1 cellular context compared by ENCODE assay signal in the genomic region with DNA sequence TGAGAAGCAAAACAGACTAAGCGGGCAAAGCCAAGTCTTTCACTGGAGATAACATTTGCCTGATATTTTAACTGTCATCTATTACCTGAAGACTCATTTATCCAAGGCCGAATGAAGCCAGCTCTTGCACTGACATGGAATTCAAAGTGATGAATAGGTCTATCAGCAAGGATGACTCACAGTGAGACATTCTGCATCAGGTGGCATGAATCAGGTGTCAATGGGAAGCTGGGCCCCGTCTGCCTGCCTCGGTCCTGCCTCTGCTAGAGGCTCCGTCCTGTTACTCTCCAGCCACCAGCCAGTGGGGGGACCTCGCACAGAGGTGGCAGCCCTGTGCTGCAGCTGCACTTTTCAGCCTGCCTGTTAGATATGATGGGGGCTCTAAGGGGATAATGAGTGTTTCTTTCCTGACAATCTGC.
TF ChIP-seq lines count a peak whose summit lies in the region.

No MANE protein-coding gene starts in this region.

TF ChIP-seq in HEK293, 187 proteins besides CTCF, POLR2A, EP300 and RAD21 (continued from another document):
- TF ChIP-seq, protein P1, sequence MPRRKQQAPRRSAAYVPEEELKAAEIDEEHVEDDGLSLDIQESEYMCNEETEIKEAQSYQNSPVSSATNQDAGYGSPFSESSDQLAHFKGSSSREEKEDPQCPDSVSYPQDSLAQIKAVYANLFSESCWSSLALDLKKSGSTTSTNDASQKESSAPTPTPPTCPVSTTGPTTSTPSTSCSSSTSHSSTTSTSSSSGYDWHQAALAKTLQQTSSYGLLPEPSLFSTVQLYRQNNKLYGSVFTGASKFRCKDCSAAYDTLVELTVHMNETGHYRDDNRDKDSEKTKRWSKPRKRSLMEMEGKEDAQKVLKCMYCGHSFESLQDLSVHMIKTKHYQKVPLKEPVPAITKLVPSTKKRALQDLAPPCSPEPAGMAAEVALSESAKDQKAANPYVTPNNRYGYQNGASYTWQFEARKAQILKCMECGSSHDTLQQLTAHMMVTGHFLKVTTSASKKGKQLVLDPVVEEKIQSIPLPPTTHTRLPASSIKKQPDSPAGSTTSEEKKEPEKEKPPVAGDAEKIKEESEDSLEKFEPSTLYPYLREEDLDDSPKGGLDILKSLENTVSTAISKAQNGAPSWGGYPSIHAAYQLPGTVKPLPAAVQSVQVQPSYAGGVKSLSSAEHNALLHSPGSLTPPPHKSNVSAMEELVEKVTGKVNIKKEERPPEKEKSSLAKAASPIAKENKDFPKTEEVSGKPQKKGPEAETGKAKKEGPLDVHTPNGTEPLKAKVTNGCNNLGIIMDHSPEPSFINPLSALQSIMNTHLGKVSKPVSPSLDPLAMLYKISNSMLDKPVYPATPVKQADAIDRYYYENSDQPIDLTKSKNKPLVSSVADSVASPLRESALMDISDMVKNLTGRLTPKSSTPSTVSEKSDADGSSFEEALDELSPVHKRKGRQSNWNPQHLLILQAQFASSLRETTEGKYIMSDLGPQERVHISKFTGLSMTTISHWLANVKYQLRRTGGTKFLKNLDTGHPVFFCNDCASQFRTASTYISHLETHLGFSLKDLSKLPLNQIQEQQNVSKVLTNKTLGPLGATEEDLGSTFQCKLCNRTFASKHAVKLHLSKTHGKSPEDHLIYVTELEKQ (tag by site-specific recombination; IDR thresholded peaks at IDR 0.05; ENCODE audit: borderline replicate concordance) = peak; percentile 84
- TF ChIP-seq OSR2 (tag by site-specific recombination; IDR thresholded peaks at IDR 0.05) = peak; percentile 39; the same call in 1 of the 2 replicates
- TF ChIP-seq ZNF404 (tag by site-specific recombination; IDR thresholded peaks at IDR 0.05) = no peak
- TF ChIP-seq ZFHX2 (tag by site-specific recombination; conservative IDR thresholded peaks at IDR 0.05) = no peak
- TF ChIP-seq YY2 (tag by site-specific recombination; IDR thresholded peaks at IDR 0.05) = no peak
- TF ChIP-seq ZNF596 (tag by site-specific recombination; IDR thresholded peaks at IDR 0.05) = no peak
- peak; percentile 44; the same call in 1 of the 2 replicates for TF ChIP-seq ZNF366 (tag by site-specific recombination; conservative IDR thresholded peaks at IDR 0.05)
- TF ChIP-seq, protein P2, sequence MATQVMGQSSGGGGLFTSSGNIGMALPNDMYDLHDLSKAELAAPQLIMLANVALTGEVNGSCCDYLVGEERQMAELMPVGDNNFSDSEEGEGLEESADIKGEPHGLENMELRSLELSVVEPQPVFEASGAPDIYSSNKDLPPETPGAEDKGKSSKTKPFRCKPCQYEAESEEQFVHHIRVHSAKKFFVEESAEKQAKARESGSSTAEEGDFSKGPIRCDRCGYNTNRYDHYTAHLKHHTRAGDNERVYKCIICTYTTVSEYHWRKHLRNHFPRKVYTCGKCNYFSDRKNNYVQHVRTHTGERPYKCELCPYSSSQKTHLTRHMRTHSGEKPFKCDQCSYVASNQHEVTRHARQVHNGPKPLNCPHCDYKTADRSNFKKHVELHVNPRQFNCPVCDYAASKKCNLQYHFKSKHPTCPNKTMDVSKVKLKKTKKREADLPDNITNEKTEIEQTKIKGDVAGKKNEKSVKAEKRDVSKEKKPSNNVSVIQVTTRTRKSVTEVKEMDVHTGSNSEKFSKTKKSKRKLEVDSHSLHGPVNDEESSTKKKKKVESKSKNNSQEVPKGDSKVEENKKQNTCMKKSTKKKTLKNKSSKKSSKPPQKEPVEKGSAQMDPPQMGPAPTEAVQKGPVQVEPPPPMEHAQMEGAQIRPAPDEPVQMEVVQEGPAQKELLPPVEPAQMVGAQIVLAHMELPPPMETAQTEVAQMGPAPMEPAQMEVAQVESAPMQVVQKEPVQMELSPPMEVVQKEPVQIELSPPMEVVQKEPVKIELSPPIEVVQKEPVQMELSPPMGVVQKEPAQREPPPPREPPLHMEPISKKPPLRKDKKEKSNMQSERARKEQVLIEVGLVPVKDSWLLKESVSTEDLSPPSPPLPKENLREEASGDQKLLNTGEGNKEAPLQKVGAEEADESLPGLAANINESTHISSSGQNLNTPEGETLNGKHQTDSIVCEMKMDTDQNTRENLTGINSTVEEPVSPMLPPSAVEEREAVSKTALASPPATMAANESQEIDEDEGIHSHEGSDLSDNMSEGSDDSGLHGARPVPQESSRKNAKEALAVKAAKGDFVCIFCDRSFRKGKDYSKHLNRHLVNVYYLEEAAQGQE (tag by site-specific recombination; IDR thresholded peaks at IDR 0.05) = no peak
- TF ChIP-seq ZNF16 (tag by site-specific recombination; IDR thresholded peaks at IDR 0.05; ENCODE audit: low read depth) = no peak
- no peak for TF ChIP-seq ZNF610 (tag by site-specific recombination; IDR thresholded peaks at IDR 0.05; ENCODE audit: borderline replicate concordance)
- TF ChIP-seq, protein P3, sequence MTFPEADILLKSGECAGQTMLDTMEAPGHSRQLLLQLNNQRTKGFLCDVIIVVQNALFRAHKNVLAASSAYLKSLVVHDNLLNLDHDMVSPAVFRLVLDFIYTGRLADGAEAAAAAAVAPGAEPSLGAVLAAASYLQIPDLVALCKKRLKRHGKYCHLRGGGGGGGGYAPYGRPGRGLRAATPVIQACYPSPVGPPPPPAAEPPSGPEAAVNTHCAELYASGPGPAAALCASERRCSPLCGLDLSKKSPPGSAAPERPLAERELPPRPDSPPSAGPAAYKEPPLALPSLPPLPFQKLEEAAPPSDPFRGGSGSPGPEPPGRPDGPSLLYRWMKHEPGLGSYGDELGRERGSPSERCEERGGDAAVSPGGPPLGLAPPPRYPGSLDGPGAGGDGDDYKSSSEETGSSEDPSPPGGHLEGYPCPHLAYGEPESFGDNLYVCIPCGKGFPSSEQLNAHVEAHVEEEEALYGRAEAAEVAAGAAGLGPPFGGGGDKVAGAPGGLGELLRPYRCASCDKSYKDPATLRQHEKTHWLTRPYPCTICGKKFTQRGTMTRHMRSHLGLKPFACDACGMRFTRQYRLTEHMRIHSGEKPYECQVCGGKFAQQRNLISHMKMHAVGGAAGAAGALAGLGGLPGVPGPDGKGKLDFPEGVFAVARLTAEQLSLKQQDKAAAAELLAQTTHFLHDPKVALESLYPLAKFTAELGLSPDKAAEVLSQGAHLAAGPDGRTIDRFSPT (tag by site-specific recombination; IDR thresholded peaks at IDR 0.05) = peak; percentile 64; the same call in 1 of the 2 replicates
- TF ChIP-seq ZBTB8A (tag by site-specific recombination; IDR thresholded peaks at IDR 0.05) = no peak
- TF ChIP-seq ZNF843 (tag by site-specific recombination; IDR thresholded peaks at IDR 0.05) = no peak
- peak; percentile 83 for TF ChIP-seq ZNF10 (tag by site-specific recombination; IDR thresholded peaks at IDR 0.05)
- TF ChIP-seq, protein P4, sequence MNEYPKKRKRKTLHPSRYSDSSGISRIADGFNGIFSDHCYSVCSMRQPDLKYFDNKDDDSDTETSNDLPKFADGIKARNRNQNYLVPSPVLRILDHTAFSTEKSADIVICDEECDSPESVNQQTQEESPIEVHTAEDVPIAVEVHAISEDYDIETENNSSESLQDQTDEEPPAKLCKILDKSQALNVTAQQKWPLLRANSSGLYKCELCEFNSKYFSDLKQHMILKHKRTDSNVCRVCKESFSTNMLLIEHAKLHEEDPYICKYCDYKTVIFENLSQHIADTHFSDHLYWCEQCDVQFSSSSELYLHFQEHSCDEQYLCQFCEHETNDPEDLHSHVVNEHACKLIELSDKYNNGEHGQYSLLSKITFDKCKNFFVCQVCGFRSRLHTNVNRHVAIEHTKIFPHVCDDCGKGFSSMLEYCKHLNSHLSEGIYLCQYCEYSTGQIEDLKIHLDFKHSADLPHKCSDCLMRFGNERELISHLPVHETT (tag by site-specific recombination; IDR thresholded peaks at IDR 0.05) = 0 out of 2 replicates have a peak, but pooled peaks have one; percentile 54
- TF ChIP-seq ZBTB17 (tag by site-specific recombination; IDR thresholded peaks at IDR 0.05) = 0 out of 2 replicates have a peak, but pooled peaks have one; percentile 28
- 0 out of 2 replicates have a peak, but pooled peaks have one; percentile 24 for TF ChIP-seq ZNF394 (tag by site-specific recombination; IDR thresholded peaks at IDR 0.05; ENCODE audit: borderline replicate concordance)
